In the genomic region with DNA sequence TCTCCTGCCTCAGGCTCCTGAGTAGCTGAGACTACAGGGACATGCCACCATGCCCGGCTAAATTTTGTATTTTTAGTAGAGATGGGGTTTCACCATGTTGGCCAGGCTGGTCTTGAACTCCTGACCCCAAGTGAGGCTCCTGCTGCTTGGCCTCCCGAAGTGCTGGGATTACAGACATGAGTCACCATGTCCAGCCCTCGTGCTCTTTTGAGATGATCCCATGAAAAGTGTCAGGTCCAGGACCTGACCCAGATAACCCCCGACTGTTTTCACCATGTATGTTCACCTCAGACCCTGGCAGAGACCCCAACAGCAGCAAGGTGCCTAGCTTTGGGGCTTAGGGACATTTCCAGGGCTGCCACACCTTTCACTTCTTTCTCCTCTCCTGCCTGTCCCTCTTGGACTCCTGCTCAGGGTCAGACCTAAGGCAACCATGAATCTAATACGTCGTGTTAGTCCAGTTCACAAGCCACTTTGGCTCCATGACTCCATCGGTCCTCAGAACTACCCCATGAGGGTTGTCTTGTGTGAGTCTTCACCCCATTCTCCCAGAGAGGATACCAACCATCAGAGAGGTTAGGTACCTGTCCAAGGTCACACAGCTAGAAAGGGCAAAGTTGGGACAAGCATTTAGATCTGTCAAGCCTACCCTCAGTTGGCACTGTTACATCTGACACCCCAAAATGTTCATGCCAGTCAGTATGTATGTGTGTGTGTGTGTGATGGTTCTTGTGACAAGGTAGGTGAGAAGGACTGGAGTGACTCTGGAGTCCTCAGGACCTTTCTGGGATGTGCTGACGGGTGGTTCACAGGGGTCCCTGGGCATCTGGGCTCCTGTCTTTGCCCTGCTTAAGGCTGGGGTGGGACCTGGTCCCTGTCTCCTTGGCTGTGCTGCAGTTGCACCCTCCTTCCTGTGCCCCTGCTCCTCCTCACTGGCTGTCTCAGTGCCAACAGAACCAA, we compare ENCODE assay signal across 2 cellular contexts.
TF ChIP-seq lines count a peak whose summit lies in the region.

No MANE protein-coding gene starts in this region.

TF ChIP-seq in A549, 52 proteins besides CTCF, POLR2A, EP300 and RAD21:
- TF ChIP-seq FOSL2 (IDR thresholded peaks at IDR 0.05) (no peak), FOSL2 (CRISPR knock-in tag; IDR thresholded peaks at IDR 0.05) (peak; percentile 40; the same call in 1 of the 2 replicates), NPAS2 (CRISPR knock-in tag; IDR thresholded peaks at IDR 0.05; ENCODE audit: borderline replicate concordance) (no peak), ZFP36 (IDR thresholded peaks at IDR 0.05; ENCODE audit: borderline replicate concordance, partially characterized antibody) (peak; percentile 21)

TF ChIP-seq in HCT116, 20 proteins besides CTCF, POLR2A, EP300 and RAD21 (continued from another document):
- TF ChIP-seq, protein P1, sequence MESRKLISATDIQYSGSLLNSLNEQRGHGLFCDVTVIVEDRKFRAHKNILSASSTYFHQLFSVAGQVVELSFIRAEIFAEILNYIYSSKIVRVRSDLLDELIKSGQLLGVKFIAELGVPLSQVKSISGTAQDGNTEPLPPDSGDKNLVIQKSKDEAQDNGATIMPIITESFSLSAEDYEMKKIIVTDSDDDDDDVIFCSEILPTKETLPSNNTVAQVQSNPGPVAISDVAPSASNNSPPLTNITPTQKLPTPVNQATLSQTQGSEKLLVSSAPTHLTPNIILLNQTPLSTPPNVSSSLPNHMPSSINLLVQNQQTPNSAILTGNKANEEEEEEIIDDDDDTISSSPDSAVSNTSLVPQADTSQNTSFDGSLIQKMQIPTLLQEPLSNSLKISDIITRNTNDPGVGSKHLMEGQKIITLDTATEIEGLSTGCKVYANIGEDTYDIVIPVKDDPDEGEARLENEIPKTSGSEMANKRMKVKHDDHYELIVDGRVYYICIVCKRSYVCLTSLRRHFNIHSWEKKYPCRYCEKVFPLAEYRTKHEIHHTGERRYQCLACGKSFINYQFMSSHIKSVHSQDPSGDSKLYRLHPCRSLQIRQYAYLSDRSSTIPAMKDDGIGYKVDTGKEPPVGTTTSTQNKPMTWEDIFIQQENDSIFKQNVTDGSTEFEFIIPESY (IDR thresholded peaks at IDR 0.05; ENCODE audit: extremely low read depth, insufficient replicate concordance, low read length), result no peak
